Comparison of ENCODE assay signal across 9 cellular contexts in the genomic region with DNA sequence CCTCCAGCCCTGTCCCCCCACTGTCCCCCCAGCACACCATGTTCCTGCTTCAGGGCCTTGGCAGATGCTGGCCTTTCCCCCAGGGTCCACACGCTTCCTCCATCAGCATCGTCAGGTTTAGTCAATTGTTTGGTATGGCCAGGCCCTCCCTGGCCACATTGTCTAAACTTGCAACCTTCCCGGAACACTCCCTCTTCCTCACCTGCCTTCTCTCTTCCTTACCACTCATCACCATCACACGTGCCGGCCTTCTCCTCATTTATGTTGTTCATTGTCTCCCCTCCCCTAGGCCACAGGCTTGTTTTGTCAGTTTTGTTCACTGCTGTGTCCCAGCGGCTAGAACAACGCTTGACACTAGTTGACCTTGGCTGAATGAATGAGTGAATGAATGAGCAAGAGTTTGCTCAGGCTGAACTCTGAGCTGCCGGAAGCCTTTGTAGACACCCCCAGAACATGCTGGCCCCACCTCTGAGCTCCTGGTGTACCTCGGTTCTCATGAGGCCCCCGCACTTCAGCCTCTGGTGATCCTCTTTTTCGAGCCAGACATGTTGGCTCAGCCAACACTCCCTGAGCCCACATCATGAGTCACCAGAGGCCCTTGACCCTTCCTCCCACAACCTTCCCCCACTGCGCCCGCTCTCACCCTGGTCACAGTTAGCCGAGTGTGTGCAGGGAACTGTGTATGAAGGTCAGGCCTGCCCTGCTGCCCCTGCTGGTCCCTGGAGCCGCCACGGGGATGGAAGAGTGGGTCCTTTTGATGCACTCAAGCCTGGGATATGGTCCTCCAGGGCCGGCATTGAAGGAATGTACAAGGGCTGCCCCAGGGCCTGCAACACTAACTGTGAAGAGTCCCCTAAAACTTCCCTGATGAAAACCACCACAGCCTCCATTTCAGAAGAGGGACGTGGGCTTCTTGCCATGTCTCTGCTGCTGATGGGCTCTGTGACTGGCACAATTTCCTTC. TPM values are rescaled to one million over a fixed set of nuclear protein-coding genes. Genes with fewer than 3 reads are reported as not detected.
A peak's percentile ranks its signal among the peaks of the same experiment; 100 is the strongest.
DNase-seq lines count a peak whose midpoint lies in the region; ATAC-seq and TF ChIP-seq lines count a peak whose summit lies in the region.
"Had no signal": no experiment of that assay in that cellular context is flagged by ENCODE, and none has a peak within 500 bp of the region (broad histone marks: within the 10 kb centered on the region; RNA-seq: fewer than 3 reads in every experiment).

No MANE protein-coding gene starts in this region.

- POLR2A ChIA-PET in activated naive CD8-positive, alpha-beta T cell treated with anti-CD3 and anti-CD28 coated beads, Interleukin-2, amount 10 ng/mL, durations not matched to agents 7 days and 5 days (lab: Charles Lee) = no interaction called here
- POLR2A ChIA-PET in naive thymus-derived CD4-positive, alpha-beta T cell (lab: Charles Lee) = no interaction called here

- H3K27ac ChIP-seq in mesenchymal stem cell (ENCODE audit: low read length, poor library complexity, severe bottlenecking) (peak overlapping the region; percentile 74), colonic mucosa (no peak overlapping the region)
- no peak overlapping the region for H3K27ac ChIP-seq in naive thymus-derived CD4-positive, alpha-beta T cell (ENCODE audit: low read depth, low read length)

- no peak for TF ChIP-seq CTCF in colonic mucosa (IDR thresholded peaks at IDR 0.05)

- H3K36me3 Mint-ChIP-seq in activated naive CD8-positive, alpha-beta T cell treated with anti-CD3 and anti-CD28 coated beads, Interleukin-2, amount 10 ng/mL, durations not matched to agents 7 days and 5 days = no peaks in the 10 kb centered on the region
- no peaks in the 10 kb centered on the region for H3K36me3 Mint-ChIP-seq in activated naive CD8-positive, alpha-beta T cell treated with anti-CD3 and anti-CD28 coated beads, Interleukin-2, amount 50 U/mL, for 24 hours (ENCODE audit: low read depth)
- H3K36me3 Mint-ChIP-seq in dendritic cell treated with granulocyte-macrophage colony-stimulating factor and Interleukin-4, amounts not matched to agents 40 ng/mL and 50 ng/mL, for 4 days (ENCODE audit: low read depth) = peaks cover 13% of the 10 kb centered on the region
- H3K36me3 Mint-ChIP-seq in naive thymus-derived CD4-positive, alpha-beta T cell = peaks cover 0 to 5% (median 0%) of the 10 kb centered on the region in 5 donors

- H4K91ac ChIP-seq in mesenchymal stem cell (ENCODE audit: low read length) = peak overlapping the region; percentile 93

- no peak overlapping the region for H3K4me2 ChIP-seq in mesenchymal stem cell (ENCODE audit: low read length, poor library complexity, severe bottlenecking)

- WGBS in mesenchymal stem cell = 14% methylated on average over 17 of the region's 18 CpGs

- no peak for ATAC-seq in activated naive CD8-positive, alpha-beta T cell treated with anti-CD3 and anti-CD28 coated beads, Interleukin-2, amount 10 ng/mL, durations not matched to agents 7 days and 5 days (ENCODE audit: low read depth)
- no peak for ATAC-seq in activated naive CD8-positive, alpha-beta T cell treated with anti-CD3 and anti-CD28 coated beads, Interleukin-2, amount 50 U/mL, for 24 hours
- ATAC-seq in GM19351 (IDR thresholded peaks at IDR 0.05; ENCODE audit: unreplicated experiment) (no peak), GM18519 (IDR thresholded peaks at IDR 0.05; ENCODE audit: low FRiP score, unreplicated experiment) (no peak)
- no peak for ATAC-seq in naive thymus-derived CD4-positive, alpha-beta T cell

- no peak overlapping the region for H3K27ac Mint-ChIP-seq in activated naive CD8-positive, alpha-beta T cell treated with anti-CD3 and anti-CD28 coated beads, Interleukin-2, amount 10 ng/mL, durations not matched to agents 7 days and 5 days
- no peak overlapping the region for H3K27ac Mint-ChIP-seq in activated naive CD8-positive, alpha-beta T cell treated with anti-CD3 and anti-CD28 coated beads, Interleukin-2, amount 50 U/mL, for 24 hours
- peak overlapping the region; percentile 37 for H3K27ac Mint-ChIP-seq in dendritic cell treated with granulocyte-macrophage colony-stimulating factor and Interleukin-4, amounts not matched to agents 40 ng/mL and 50 ng/mL, for 4 days
- H3K27ac Mint-ChIP-seq in naive thymus-derived CD4-positive, alpha-beta T cell = no peak overlapping the region
- H3K27ac Mint-ChIP-seq: B cell had no signal

- H3K9ac ChIP-seq in mesenchymal stem cell (ENCODE audit: low read length) (peak overlapping the region; percentile 27), colonic mucosa (ENCODE audit: low read depth in 2 of 2, low read length in 2 of 2) (no peak overlapping the region)

- peak overlapping the region; percentile 42 for H2AK5ac ChIP-seq in mesenchymal stem cell (ENCODE audit: low read length, severe bottlenecking)

- peak overlapping the region; percentile 23 for H2BK15ac ChIP-seq in mesenchymal stem cell (ENCODE audit: low read depth, poor library complexity, severe bottlenecking)

- peak overlapping the region; percentile 76 to 90 for H3K4ac ChIP-seq in mesenchymal stem cell (ENCODE audit: low read depth in 1 of 2, low read length in 2 of 2)

- H3K36me3 ChIP-seq in mesenchymal stem cell (ENCODE audit: control insufficient read depth in 1 of 2, insufficient read depth in 2 of 2, low read depth in 1 of 2, low read length in 2 of 2) (no peaks in the 10 kb centered on the region), colonic mucosa (no peaks in the 10 kb centered on the region)
- H3K36me3 ChIP-seq in naive thymus-derived CD4-positive, alpha-beta T cell (ENCODE audit: control insufficient read depth in 2 of 3, insufficient read depth in 3 of 3, low read length in 3 of 3) = no peaks in the 10 kb centered on the region

- H2BK120ac ChIP-seq in mesenchymal stem cell (ENCODE audit: low read depth, low read length) = peak overlapping the region; percentile 97

- H3K14ac ChIP-seq in mesenchymal stem cell (ENCODE audit: low read length in 2 of 2) = peak overlapping the region in 1 of 2 experiments; percentile 84

- H3K27me3 Mint-ChIP-seq in activated naive CD8-positive, alpha-beta T cell treated with anti-CD3 and anti-CD28 coated beads, Interleukin-2, amount 10 ng/mL, durations not matched to agents 7 days and 5 days = peaks cover 7% of the 10 kb centered on the region
- no peaks in the 10 kb centered on the region for H3K27me3 Mint-ChIP-seq in activated naive CD8-positive, alpha-beta T cell treated with anti-CD3 and anti-CD28 coated beads, Interleukin-2, amount 50 U/mL, for 24 hours
- peaks cover 14% of the 10 kb centered on the region for H3K27me3 Mint-ChIP-seq in dendritic cell treated with granulocyte-macrophage colony-stimulating factor and Interleukin-4, amounts not matched to agents 40 ng/mL and 50 ng/mL, for 4 days
- H3K27me3 Mint-ChIP-seq in naive thymus-derived CD4-positive, alpha-beta T cell = no peaks in the 10 kb centered on the region

- H3K18ac ChIP-seq in mesenchymal stem cell (ENCODE audit: low read depth in 1 of 2, low read length in 2 of 2) = peak overlapping the region; percentile 90 to 91

- no peaks in the 10 kb centered on the region for H3K79me1 ChIP-seq in mesenchymal stem cell (replicated peaks; ENCODE audit: low read length, poor library complexity, severe bottlenecking)

- H3K4me1 ChIP-seq in mesenchymal stem cell (ENCODE audit: control insufficient read depth, insufficient read depth, low read depth, low read length) (peaks cover 45% of the 10 kb centered on the region), colonic mucosa (peaks cover 4% of the 10 kb centered on the region)
- H3K4me1 ChIP-seq in naive thymus-derived CD4-positive, alpha-beta T cell (ENCODE audit: control insufficient read depth in 2 of 2, insufficient read depth in 2 of 2, low read length in 2 of 2) = no peaks in the 10 kb centered on the region

- DNase-seq in activated naive CD8-positive, alpha-beta T cell treated with anti-CD3 and anti-CD28 coated beads, Interleukin-2, amount 10 ng/mL, durations not matched to agents 7 days and 5 days = peak; percentile 19
- no peak for DNase-seq in activated naive CD8-positive, alpha-beta T cell treated with anti-CD3 and anti-CD28 coated beads, Interleukin-2, amount 50 U/mL, for 24 hours
- DNase-seq in mesenchymal stem cell (peak; percentile 97), colonic mucosa (no peak)
- DNase-seq in naive thymus-derived CD4-positive, alpha-beta T cell = no peak

- H2AFZ ChIP-seq in mesenchymal stem cell (ENCODE audit: low read depth, low read length) = no peak overlapping the region

- H3K4me1 Mint-ChIP-seq in activated naive CD8-positive, alpha-beta T cell treated with anti-CD3 and anti-CD28 coated beads, Interleukin-2, amount 10 ng/mL, durations not matched to agents 7 days and 5 days = peaks cover 7% of the 10 kb centered on the region
- peaks cover 20% of the 10 kb centered on the region for H3K4me1 Mint-ChIP-seq in activated naive CD8-positive, alpha-beta T cell treated with anti-CD3 and anti-CD28 coated beads, Interleukin-2, amount 50 U/mL, for 24 hours
- peaks cover 71% of the 10 kb centered on the region for H3K4me1 Mint-ChIP-seq in dendritic cell treated with granulocyte-macrophage colony-stimulating factor and Interleukin-4, amounts not matched to agents 40 ng/mL and 50 ng/mL, for 4 days (ENCODE audit: low read depth)
- H3K4me1 Mint-ChIP-seq in naive thymus-derived CD4-positive, alpha-beta T cell = peaks cover 0 to 12% (median 4%) of the 10 kb centered on the region in 7 donors

- H3K27me3 ChIP-seq in mesenchymal stem cell (ENCODE audit: control insufficient read depth in 1 of 2, insufficient read depth in 1 of 2, low read length in 2 of 2) (no peaks in the 10 kb centered on the region), colonic mucosa (no peaks in the 10 kb centered on the region)
- no peaks in the 10 kb centered on the region for H3K27me3 ChIP-seq in naive thymus-derived CD4-positive, alpha-beta T cell (ENCODE audit: control insufficient read depth in 2 of 2, insufficient read depth in 2 of 2, low read length in 2 of 2)

- H3K9me3 Mint-ChIP-seq in activated naive CD8-positive, alpha-beta T cell treated with anti-CD3 and anti-CD28 coated beads, Interleukin-2, amount 10 ng/mL, durations not matched to agents 7 days and 5 days = no peaks in the 10 kb centered on the region
- H3K9me3 Mint-ChIP-seq in activated naive CD8-positive, alpha-beta T cell treated with anti-CD3 and anti-CD28 coated beads, Interleukin-2, amount 50 U/mL, for 24 hours = no peaks in the 10 kb centered on the region
- no peaks in the 10 kb centered on the region for H3K9me3 Mint-ChIP-seq in dendritic cell treated with granulocyte-macrophage colony-stimulating factor and Interleukin-4, amounts not matched to agents 40 ng/mL and 50 ng/mL, for 4 days
- H3K9me3 Mint-ChIP-seq in naive thymus-derived CD4-positive, alpha-beta T cell = no peaks in the 10 kb centered on the region

- H3K4me3 ChIP-seq in mesenchymal stem cell (ENCODE audit: insufficient read depth in 1 of 2, low read depth in 1 of 2, low read length in 2 of 2) = no peak overlapping the region
- H3K4me3 ChIP-seq in naive thymus-derived CD4-positive, alpha-beta T cell (ENCODE audit: low read length) = no peak overlapping the region
- H3K4me3 ChIP-seq in colonic mucosa = no peak overlapping the region

- no peaks in the 10 kb centered on the region for H3K9me3 ChIP-seq in mesenchymal stem cell (ENCODE audit: control insufficient read depth, low read length)
- no peaks in the 10 kb centered on the region for H3K9me3 ChIP-seq in naive thymus-derived CD4-positive, alpha-beta T cell (ENCODE audit: control insufficient read depth in 2 of 3, low read length in 3 of 3)
- no peaks in the 10 kb centered on the region for H3K9me3 ChIP-seq in colonic mucosa

- no peak overlapping the region for H3K23ac ChIP-seq in mesenchymal stem cell (ENCODE audit: low read length in 2 of 2)

- intact Hi-C loops in dendritic cell treated with granulocyte-macrophage colony-stimulating factor and Interleukin-4, amounts not matched to agents 40 ng/mL and 50 ng/mL, for 4 days (cut with micrococcal nuclease) = no loop called here
- intact Hi-C loops in naive thymus-derived CD4-positive, alpha-beta T cell (cut with micrococcal nuclease) = no loop called here
- intact Hi-C loops in colonic mucosa (cut with DNase I) = no loop called here

- CTCF ChIA-PET in naive thymus-derived CD4-positive, alpha-beta T cell (lab: Charles Lee) = no interaction called here

- peak overlapping the region; percentile 87 to 99 for H2BK12ac ChIP-seq in mesenchymal stem cell (ENCODE audit: low read length in 2 of 2)

- H2BK5ac ChIP-seq in mesenchymal stem cell (ENCODE audit: low read depth, low read length, poor library complexity, severe bottlenecking) = peak overlapping the region; percentile 68

- no peak overlapping the region for H3K4me3 Mint-ChIP-seq in activated naive CD8-positive, alpha-beta T cell treated with anti-CD3 and anti-CD28 coated beads, Interleukin-2, amount 10 ng/mL, durations not matched to agents 7 days and 5 days
- no peak overlapping the region for H3K4me3 Mint-ChIP-seq in activated naive CD8-positive, alpha-beta T cell treated with anti-CD3 and anti-CD28 coated beads, Interleukin-2, amount 50 U/mL, for 24 hours
- H3K4me3 Mint-ChIP-seq in dendritic cell treated with granulocyte-macrophage colony-stimulating factor and Interleukin-4, amounts not matched to agents 40 ng/mL and 50 ng/mL, for 4 days = no peak overlapping the region
- H3K4me3 Mint-ChIP-seq in naive thymus-derived CD4-positive, alpha-beta T cell = no peak overlapping the region
- H3K4me3 Mint-ChIP-seq: B cell had no signal

- H4K8ac ChIP-seq in mesenchymal stem cell (ENCODE audit: low read length) = peak overlapping the region; percentile 69

RNA-seq across cellular contexts. Expression of a gene that starts 57.5 kb away (rescaled TPM):
- total RNA-seq in activated naive CD8-positive, alpha-beta T cell treated with anti-CD3 and anti-CD28 coated beads, Interleukin-2, amount 10 ng/mL, durations not matched to agents 7 days and 5 days = 10 to 100 TPM; 13.8 to 14.8 TPM
- 42.4 TPM for polyA plus RNA-seq in mesenchymal stem cell (2013, experiment 1 of 2)
- polyA plus RNA-seq in mesenchymal stem cell (2013, experiment 2 of 2) = 39.8 TPM
- total RNA-seq in naive thymus-derived CD4-positive, alpha-beta T cell = 10 to 100 TPM; 12.0 to 19.0 (median 18.3) TPM
- polyA plus RNA-seq in naive thymus-derived CD4-positive, alpha-beta T cell = 10 to 100 TPM; 13.8 to 17.3 TPM
- total RNA-seq in colonic mucosa = 10 to 100 TPM; 21.2 to 21.5 TPM

Comparison
In these comparisons a context has a peak if more than half of its experiments do, and no peak if none do; other contexts are left out.
1. DNase-seq: peak in activated naive CD8-positive, alpha-beta T cell treated with anti-CD3 and anti-CD28 coated beads, Interleukin-2, amount 10 ng/mL, durations not matched to agents 7 days and 5 days (single experiment) and mesenchymal stem cell (single experiment); none in activated naive CD8-positive, alpha-beta T cell treated with anti-CD3 and anti-CD28 coated beads, Interleukin-2, amount 50 U/mL, for 24 hours (single experiment), naive thymus-derived CD4-positive, alpha-beta T cell (0 of 9) and colonic mucosa (single experiment).